ENCODE assay signal across 8 cellular contexts in the genomic region with DNA sequence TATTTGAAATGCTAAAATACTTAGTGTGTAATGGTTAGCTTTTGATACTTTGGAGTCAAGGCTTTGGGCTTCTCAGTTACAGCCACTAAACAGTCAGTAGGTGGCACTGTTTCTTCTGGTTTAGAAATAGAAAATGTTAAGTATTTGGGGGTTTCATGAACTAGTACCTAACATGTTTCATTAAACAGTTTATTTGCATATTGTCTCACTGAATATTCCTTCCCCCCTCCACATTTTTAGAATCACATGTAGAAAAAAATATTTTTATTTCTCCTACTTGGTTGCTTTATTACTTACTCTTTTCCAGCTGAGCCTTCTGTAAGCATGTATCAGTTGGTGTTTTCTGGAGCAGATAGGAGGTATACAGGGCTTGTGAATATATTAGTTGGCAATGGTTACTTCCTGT. TPM values are rescaled to one million over a fixed set of nuclear protein-coding genes. Genes with fewer than 3 reads are reported as not detected.
DNase-seq lines count a peak whose midpoint lies in the region; ATAC-seq, FAIRE-seq and TF ChIP-seq lines count a peak whose summit lies in the region.

No MANE protein-coding gene starts in this region.

- BruUV-seq in K562 (replicated peaks; lab: Mats Ljungman, UMichigan), result no TSS peak

- H3K4me3 Mint-ChIP-seq in CD4-positive, CD25-positive, alpha-beta regulatory T cell, result no peak overlapping the region

- peak in 2 of 3 donors; percentile 42 to 59 for DNase-seq in CD4-positive, CD25-positive, alpha-beta regulatory T cell
- DNase-seq in NCI-H187 treated with DMSO at 0.1 percent for 48 hours (lab: John Stamatoyannopoulos, UW) (peak; percentile 4), K562 (ENCODE audit: extremely low read depth in 1 of 4, low spot score in 3 of 4) (peak; percentile 24 to 46 (median 30)), keratinocyte (ENCODE audit: low read depth, low spot score) (no peak), upper lobe of right lung (no peak), NCI-H1092 (lab: John Stamatoyannopoulos, UW) (no peak)

- H3K79me2 ChIP-seq in K562 (ENCODE audit: control insufficient read depth, insufficient read depth, low read length) (peaks cover 42% of the 10 kb centered on the region), keratinocyte (ENCODE audit: control insufficient read depth, insufficient read depth, low read length) (peaks cover 11% of the 10 kb centered on the region)

- no peaks in the 10 kb centered on the region for H3K9me1 ChIP-seq in K562 (ENCODE audit: control insufficient read depth, insufficient read depth, low read length)
- H3K9me1 ChIP-seq in keratinocyte (ENCODE audit: control insufficient read depth, extremely low read depth, insufficient read depth, low read length), result peaks cover 2% of the 10 kb centered on the region

- no peak overlapping the region for H3K9ac ChIP-seq in K562 (ENCODE audit: insufficient read depth in 1 of 2, low read depth in 2 of 2, low read length in 2 of 2)
- H3K9ac ChIP-seq in keratinocyte (ENCODE audit: control insufficient read depth, extremely low read depth, insufficient read depth, low read length), result no peak overlapping the region

- H2AFZ ChIP-seq in K562 (ENCODE audit: low read depth, low read length) (no peak overlapping the region), keratinocyte (ENCODE audit: control insufficient read depth, low read length) (no peak overlapping the region)

- TF ChIP-seq POLR2A in K562 (conservative IDR thresholded peaks at IDR 0.05), result no peak

- peak; percentile 77 for FAIRE-seq in K562 (lab: Jason Lieb, UNC)
- FAIRE-seq in keratinocyte (lab: Jason Lieb, UNC), result no peak

- peaks cover 6% of the 10 kb centered on the region for H3K36me3 ChIP-seq in CD4-positive, CD25-positive, alpha-beta regulatory T cell (ENCODE audit: control insufficient read depth, insufficient read depth, low read length)
- H3K36me3 ChIP-seq in K562 (ENCODE audit: control insufficient read depth, insufficient read depth, low read length) (peaks cover 42% of the 10 kb centered on the region; the same call in 2 of the 3 replicates), keratinocyte (ENCODE audit: control insufficient read depth in 2 of 2, extremely low read depth in 1 of 2, insufficient read depth in 2 of 2, low read length in 2 of 2) (no peaks in the 10 kb centered on the region), upper lobe of right lung (peaks cover 4% of the 10 kb centered on the region)

- no peaks in the 10 kb centered on the region for H4K20me1 ChIP-seq in K562 (replicated peaks; ENCODE audit: control insufficient read depth, insufficient read depth, low read length)
- peaks cover 2% of the 10 kb centered on the region for H4K20me1 ChIP-seq in keratinocyte (ENCODE audit: control insufficient read depth, extremely low read depth, insufficient read depth, low read length)

- H3K9me3 Mint-ChIP-seq in CD4-positive, CD25-positive, alpha-beta regulatory T cell, result no peaks in the 10 kb centered on the region

- TF ChIP-seq EP300 in K562 (IDR thresholded peaks at IDR 0.05; ENCODE audit: low read length), result no peak

- H3K4me2 ChIP-seq in K562 (ENCODE audit: insufficient read depth, low read length) (no peak overlapping the region), keratinocyte (ENCODE audit: control insufficient read depth, extremely low read depth, insufficient read depth, low read depth, low read length) (no peak overlapping the region)

- no peaks in the 10 kb centered on the region for H3K36me3 Mint-ChIP-seq in CD4-positive, CD25-positive, alpha-beta regulatory T cell

- peak overlapping the region in 1 of 3 donors; percentile 21 for H3K27ac Mint-ChIP-seq in CD4-positive, CD25-positive, alpha-beta regulatory T cell

- H3K27ac ChIP-seq in CD4-positive, CD25-positive, alpha-beta regulatory T cell (ENCODE audit: insufficient read depth, low read length, poor library complexity, severe bottlenecking), result no peak overlapping the region
- H3K27ac ChIP-seq in K562 (ENCODE audit: extremely low read depth, low read depth, low read length) (no peak overlapping the region), keratinocyte (ENCODE audit: control insufficient read depth, insufficient read depth, low read length) (no peak overlapping the region), upper lobe of right lung (no peak overlapping the region)

- POLR2A ChIA-PET in K562 (lab: Yijun Ruan, JAX), result interaction anchor here (1.2 to 1.5 kb wide), 2 partner anchors 28 to 188 kb away, joined by 3 to 4 read pairs; no protein-coding TSS in a partner anchor

- no peaks in the 10 kb centered on the region for H3K27me3 ChIP-seq in CD4-positive, CD25-positive, alpha-beta regulatory T cell (ENCODE audit: control insufficient read depth, insufficient read depth, low read length)
- no peaks in the 10 kb centered on the region for H3K27me3 ChIP-seq in K562 (ENCODE audit: control insufficient read depth in 2 of 2, insufficient read depth in 2 of 2, low read length in 2 of 2)
- H3K27me3 ChIP-seq in keratinocyte (ENCODE audit: control insufficient read depth, extremely low read depth, insufficient read depth, low read length), result no peaks in the 10 kb centered on the region
- H3K27me3 ChIP-seq in upper lobe of right lung, result no peaks in the 10 kb centered on the region

- dilution Hi-C loops in keratinocyte (cut with MboI; ENCODE audit: extremely low pct_ligation_motif_present, low sequenced_read_pairs), result no loop called here

- intact Hi-C loops in K562 (cut with micrococcal nuclease) (loop anchor here (1.0 to 5.0 kb wide), 3 partner anchors 128 to 319 kb away; no protein-coding TSS in a partner anchor), upper lobe of right lung (cut with DNase I) (loop anchor here (10.0 kb wide), 1 partner anchor 324 kb away; no protein-coding TSS in a partner anchor)

- no peaks in the 10 kb centered on the region for H3K9me3 ChIP-seq in CD4-positive, CD25-positive, alpha-beta regulatory T cell (ENCODE audit: control insufficient read depth in 2 of 2, low read length in 2 of 2)
- H3K9me3 ChIP-seq in K562 (replicated peaks; ENCODE audit: control insufficient read depth, insufficient read depth, low read depth, low read length) (no peaks in the 10 kb centered on the region), keratinocyte (ENCODE audit: control insufficient read depth, low read depth, low read length) (no peaks in the 10 kb centered on the region), upper lobe of right lung (no peaks in the 10 kb centered on the region)

- no peaks in the 10 kb centered on the region for H3K4me1 ChIP-seq in CD4-positive, CD25-positive, alpha-beta regulatory T cell (ENCODE audit: control insufficient read depth, insufficient read depth, low read length, poor library complexity, severe bottlenecking)
- no peaks in the 10 kb centered on the region for H3K4me1 ChIP-seq in K562 (replicated peaks in 1 of 2; ENCODE audit: control insufficient read depth in 2 of 2, insufficient read depth in 2 of 2, low read length in 2 of 2)
- H3K4me1 ChIP-seq in keratinocyte (ENCODE audit: control insufficient read depth, extremely low read depth, insufficient read depth, low read length), result peaks cover 10% of the 10 kb centered on the region
- no peaks in the 10 kb centered on the region for H3K4me1 ChIP-seq in upper lobe of right lung

- TF ChIP-seq CTCF in K562 (IDR thresholded peaks at IDR 0.05 in 2 of 3, conservative IDR thresholded peaks at IDR 0.05 in 1 of 3; ENCODE audit: insufficient read depth in 2 of 3, low read depth in 1 of 3, low read length in 3 of 3) (peak; percentile 37 to 82 (median 64); a peak in 5 of 6 replicates), keratinocyte (optimal IDR thresholded peaks at IDR 0.05 in 1 of 3, IDR thresholded peaks at IDR 0.05 in 1 of 3, conservative IDR thresholded peaks at IDR 0.05 in 1 of 3; ENCODE audit: extremely low read depth in 1 of 3, insufficient read depth in 2 of 3, low read length in 3 of 3) (peak in 2 of 3 experiments; percentile 52 to 60), upper lobe of right lung (IDR thresholded peaks at IDR 0.05) (peak; percentile 82)

- H3K4me1 Mint-ChIP-seq in CD4-positive, CD25-positive, alpha-beta regulatory T cell, result peaks cover 7 to 14% (median 10%) of the 10 kb centered on the region in 4 donors

- ATAC-seq in CD4-positive, CD25-positive, alpha-beta regulatory T cell (ENCODE audit: low read depth in 2 of 2), result peak in 1 of 2 donors; percentile 45
- ATAC-seq in GM18517 (IDR thresholded peaks at IDR 0.05; ENCODE audit: unreplicated experiment) (peak; percentile 89), HG02885 (IDR thresholded peaks at IDR 0.05; ENCODE audit: poor library complexity, unreplicated experiment) (peak; percentile 87), K562 (peak; percentile 85), upper lobe of right lung (peak; percentile 82)

- no peaks in the 10 kb centered on the region for H3K27me3 Mint-ChIP-seq in CD4-positive, CD25-positive, alpha-beta regulatory T cell

- H3K4me3 ChIP-seq in CD4-positive, CD25-positive, alpha-beta regulatory T cell (ENCODE audit: low read depth, low read length), result no peak overlapping the region
- no peak overlapping the region for H3K4me3 ChIP-seq in K562
- H3K4me3 ChIP-seq in keratinocyte (ENCODE audit: control insufficient read depth in 2 of 3, extremely low read depth in 1 of 3, insufficient read depth in 2 of 3, low read depth in 1 of 3, low read length in 3 of 3), result no peak overlapping the region
- no peak overlapping the region for H3K4me3 ChIP-seq in upper lobe of right lung

- CTCF ChIA-PET in K562 (lab: Yijun Ruan, JAX; ENCODE audit: low intra/inter-chr PET ratio), result interaction anchor here (1.2 to 1.9 kb wide), 3 partner anchors 13 to 318 kb away, joined by 4 to 7 read pairs (median 6); no protein-coding TSS in a partner anchor

- peak; percentile 57 to 83 for TF ChIP-seq RAD21 in K562 (CRISPR knock-in tag; conservative IDR thresholded peaks at IDR 0.05 in 1 of 2, IDR thresholded peaks at IDR 0.05 in 1 of 2)

- in situ Hi-C loops in K562 (cut with MboI), result no loop called here

RNA-seq across cellular contexts. Expression of a gene that starts 48.0 kb away (rescaled TPM):
- 23.3 TPM for total RNA-seq in CD4-positive, CD25-positive, alpha-beta regulatory T cell
- polyA plus RNA-seq in CD4-positive, CD25-positive, alpha-beta regulatory T cell, result 1 to 10 TPM; 3.7 to 9.5 (median 5.5) TPM
- total RNA-seq in K562 (2011; cell fraction: chromatin; rRNA removed; ENCODE audit: low replicate concordance), result 185 and 259 TPM in 2 replicates
- 33.7 and 40.3 TPM in 2 replicates for total RNA-seq in K562 (2011; cell fraction: nucleolus; rRNA removed)
- 102 and 134 TPM in 2 replicates for total RNA-seq in K562 (2011; cell fraction: nucleoplasm; rRNA removed)
- total RNA-seq in K562 (2014; rRNA removed) (44.6 and 57.7 TPM in 2 replicates), K562 (2014; rRNA removed; fragmentation: Illumina TruSeq; extraction: Trizol) (94.0 and 105 TPM in 2 replicates), K562 (2015; rRNA removed; fragmentation: Illumina TruSeq; extraction: Trizol) (66.9 and 70.9 TPM in 2 replicates), K562 (2021) (96.0 and 101 TPM in 2 replicates), upper lobe of right lung (31.2 TPM)
- polyA plus RNA-seq in K562 (2011; rRNA removed) (71.6 and 85.9 TPM in 2 replicates), K562 (2014; fragmentation: Illumina TruSeq; extraction: Trizol) (82.1 and 91.6 TPM in 2 replicates), K562 (2014; fragmentation: Nextera tagmentation; extraction: Ambion mirVana) (10 to 100 TPM; 39.5 to 45.4 TPM), K562 (2014; rRNA removed) (35.4 and 38.7 TPM in 2 replicates), keratinocyte (28.1 to 34.7 TPM (median 31.4 TPM) in 3 replicates)
- 46.8 and 52.7 TPM in 2 replicates for polyA plus RNA-seq in K562 (2011; cell fraction: cytosol; rRNA removed)
- 55.7 and 69.0 TPM in 2 replicates for polyA plus RNA-seq in K562 (2011; cell fraction: nucleus; rRNA removed)
- polyA plus RNA-seq in K562 (2012), result 29.9 and 34.4 TPM in 2 replicates
- polyA minus RNA-seq in K562 (2011; rRNA and poly(A)+ RNA removed), result 273 and 294 TPM in 2 replicates
- polyA minus RNA-seq in K562 (2011; cell fraction: cytosol; rRNA and poly(A)+ RNA removed), result 64.4 and 95.9 TPM in 2 replicates
- 62.2 and 109 TPM in 2 replicates for polyA minus RNA-seq in K562 (2011; cell fraction: nucleus; rRNA and poly(A)+ RNA removed)
- 20.2 TPM for polyA plus RNA-seq in keratinocyte (2011; ENCODE audit: low read depth)
- 15.0 and 35.1 TPM in 2 replicates for polyA plus RNA-seq in keratinocyte (2011; cell fraction: cytosol; rRNA removed)
- polyA plus RNA-seq in keratinocyte (2011; cell fraction: nucleus; rRNA removed), result 26.6 and 28.6 TPM in 2 replicates
- 10.8 and 21.2 TPM in 2 replicates for polyA plus RNA-seq in keratinocyte (2012; ENCODE audit: low replicate concordance)
- 74.3 to 105 TPM (median 77.2 TPM) in 3 replicates for polyA minus RNA-seq in keratinocyte
- polyA minus RNA-seq in keratinocyte (2011; cell fraction: cytosol; rRNA and poly(A)+ RNA removed), result 32.0 TPM
- 30.9 and 96.1 TPM in 2 replicates for polyA minus RNA-seq in keratinocyte (2011; cell fraction: nucleus; rRNA and poly(A)+ RNA removed)

RNA-seq across cellular contexts. Expression of a gene that starts 56.9 kb away (rescaled TPM):
- total RNA-seq in CD4-positive, CD25-positive, alpha-beta regulatory T cell, result 15.8 TPM
- polyA plus RNA-seq in CD4-positive, CD25-positive, alpha-beta regulatory T cell, result 10 to 100 TPM; 44.3 to 57.2 (median 49.2) TPM
- total RNA-seq in K562 (2011; cell fraction: chromatin; rRNA removed; ENCODE audit: low replicate concordance), result 25.7 and 41.2 TPM in 2 replicates
- 17.6 and 19.8 TPM in 2 replicates for total RNA-seq in K562 (2011; cell fraction: nucleolus; rRNA removed)
- 20.8 and 26.9 TPM in 2 replicates for total RNA-seq in K562 (2011; cell fraction: nucleoplasm; rRNA removed)
- total RNA-seq in K562 (2014; rRNA removed), result 66.8 and 117 TPM in 2 replicates
- total RNA-seq in K562 (2014; rRNA removed; fragmentation: Illumina TruSeq; extraction: Trizol), result 54.1 and 67.6 TPM in 2 replicates
- total RNA-seq in K562 (2015; rRNA removed; fragmentation: Illumina TruSeq; extraction: Trizol), result 47.2 and 48.5 TPM in 2 replicates
- 64.3 and 64.5 TPM in 2 replicates for total RNA-seq in K562 (2021)
- 56.4 and 85.3 TPM in 2 replicates for polyA plus RNA-seq in K562 (2011; rRNA removed)
- polyA plus RNA-seq in K562 (2011; cell fraction: cytosol; rRNA removed), result 28.3 and 31.9 TPM in 2 replicates
- 38.6 and 42.2 TPM in 2 replicates for polyA plus RNA-seq in K562 (2011; cell fraction: nucleus; rRNA removed)
- polyA plus RNA-seq in K562 (2012), result 49.7 and 50.9 TPM in 2 replicates
- 54.9 and 59.1 TPM in 2 replicates for polyA plus RNA-seq in K562 (2014; fragmentation: Illumina TruSeq; extraction: Trizol)
- polyA plus RNA-seq in K562 (2014; fragmentation: Nextera tagmentation; extraction: Ambion mirVana), result 10 to 100 TPM; 28.9 to 39.9 TPM
- 53.3 and 73.8 TPM in 2 replicates for polyA plus RNA-seq in K562 (2014; rRNA removed)
- 43.7 and 59.4 TPM in 2 replicates for polyA minus RNA-seq in K562 (2011; rRNA and poly(A)+ RNA removed)
- 13.9 and 21.2 TPM in 2 replicates for polyA minus RNA-seq in K562 (2011; cell fraction: cytosol; rRNA and poly(A)+ RNA removed)
- 20.9 and 21.4 TPM in 2 replicates for polyA minus RNA-seq in K562 (2011; cell fraction: nucleus; rRNA and poly(A)+ RNA removed)
- 28.2 to 49.9 TPM (median 49.5 TPM) in 3 replicates for polyA plus RNA-seq in keratinocyte
- polyA plus RNA-seq in keratinocyte (2011; ENCODE audit: low read depth), result 22.8 TPM
- polyA plus RNA-seq in keratinocyte (2011; cell fraction: cytosol; rRNA removed), result 27.4 and 48.2 TPM in 2 replicates
- polyA plus RNA-seq in keratinocyte (2011; cell fraction: nucleus; rRNA removed), result 23.3 and 25.5 TPM in 2 replicates
- 25.8 and 42.3 TPM in 2 replicates for polyA plus RNA-seq in keratinocyte (2012; ENCODE audit: low replicate concordance)
- polyA minus RNA-seq in keratinocyte, result 5.1 to 25.2 TPM (median 12.5 TPM) in 3 replicates
- polyA minus RNA-seq in keratinocyte (2011; cell fraction: cytosol; rRNA and poly(A)+ RNA removed), result 17.5 TPM
- 8.4 and 10.0 TPM in 2 replicates for polyA minus RNA-seq in keratinocyte (2011; cell fraction: nucleus; rRNA and poly(A)+ RNA removed)
- 20.9 TPM for total RNA-seq in upper lobe of right lung

Comparison
In these comparisons a context has a peak if more than half of its experiments do, and no peak if none do; other contexts are left out.
1. DNase-seq: peak in CD4-positive, CD25-positive, alpha-beta regulatory T cell (2 of 3), NCI-H187 treated with DMSO at 0.1 percent for 48 hours (single experiment) and K562 (4 of 4); none in keratinocyte (single experiment), upper lobe of right lung (single experiment) and NCI-H1092 (single experiment).
2. Peak in every context shown above with its lines, with median percentiles within 50 percentile points of each other: CTCF ChIP-seq.